Comparison of ENCODE assay signal across 9 cellular contexts in the genomic region with DNA sequence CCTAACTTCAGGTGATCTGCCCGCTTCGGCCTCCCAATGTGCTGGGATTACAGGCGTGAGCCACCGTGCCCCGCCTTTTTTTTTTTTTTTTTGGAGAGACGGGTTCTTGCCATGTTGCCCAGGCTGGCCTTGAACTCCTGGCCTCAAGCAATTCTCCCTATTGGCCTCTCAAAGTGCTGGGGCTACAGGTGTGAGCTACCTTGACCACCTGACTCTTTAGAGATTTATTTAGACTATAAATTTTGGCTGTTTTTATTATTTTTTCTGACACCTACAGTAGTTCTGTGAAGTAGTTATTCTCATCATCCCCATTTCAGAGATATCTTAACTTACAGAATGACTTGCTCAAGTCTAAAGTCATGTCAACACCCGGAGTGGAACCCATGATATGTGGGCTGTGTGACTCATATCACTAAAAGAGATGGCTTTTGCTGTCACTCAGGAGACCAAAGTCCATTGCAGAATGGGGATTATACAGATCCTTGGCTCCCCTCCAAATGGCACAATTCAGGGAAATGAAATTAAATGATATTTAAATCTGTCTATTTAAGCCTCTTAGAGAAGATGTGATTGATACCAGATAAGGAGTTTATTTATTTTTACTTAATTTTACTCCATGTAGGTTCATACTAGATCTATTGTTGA.
DNase-seq lines count a peak whose midpoint lies in the region; ATAC-seq and TF ChIP-seq lines count a peak whose summit lies in the region.
"Had no signal": no experiment of that assay in that cellular context is flagged by ENCODE, and none has a peak within 500 bp of the region (broad histone marks: within the 10 kb centered on the region; RNA-seq: fewer than 3 reads in every experiment).

No MANE protein-coding gene starts in this region.

- H3K9ac ChIP-seq in smooth muscle cell (ENCODE audit: low read depth): no peak overlapping the region
- H3K9ac ChIP-seq: BLaER1 had no signal

- peak overlapping the region; percentile 1 for H3K4me2 ChIP-seq in smooth muscle cell
- H3K4me2 ChIP-seq: BLaER1 had no signal

- DNase-seq in activated CD4-positive, alpha-beta T cell treated with anti-CD3 and anti-CD28 coated beads for 48 hours: peak; percentile 30
- no peak for DNase-seq in activated CD4-positive, alpha-beta T cell treated with anti-CD3 and anti-CD28 coated beads, Interleukin-2, amount 10 ng/mL, durations not matched to agents 24 days and 14 days
- DNase-seq in NCI-H82 treated with DMSO at 0.1 percent for 48 hours (lab: John Stamatoyannopoulos, UW; ENCODE audit: unreplicated experiment) (peak; percentile 66), smooth muscle cell (lab: John Stamatoyannopoulos, UW; ENCODE audit: unreplicated experiment) (no peak), progenitor cell of endocrine pancreas (ENCODE audit: low spot score, unreplicated experiment) (no peak), thyroid gland (no peak)

- no peaks in the 10 kb centered on the region for H3K9me3 Mint-ChIP-seq in activated CD4-positive, alpha-beta T cell treated with anti-CD3 and anti-CD28 coated beads, Interleukin-2, amount 10 ng/mL, durations not matched to agents 24 days and 14 days
- H3K9me3 Mint-ChIP-seq in progenitor cell of endocrine pancreas (ENCODE audit: low read depth): no peaks in the 10 kb centered on the region

- H3K27me3 ChIP-seq in smooth muscle cell (ENCODE audit: low read depth) (peaks cover 37% of the 10 kb centered on the region), gastroesophageal sphincter (no peaks in the 10 kb centered on the region), thyroid gland (no peaks in the 10 kb centered on the region)
- H3K27me3 ChIP-seq: BLaER1 had no signal

- H3K79me2 ChIP-seq in smooth muscle cell (ENCODE audit: low read depth): no peaks in the 10 kb centered on the region

- H2AFZ ChIP-seq in smooth muscle cell (ENCODE audit: low read depth): no peak overlapping the region

- TF ChIP-seq EP300 in gastroesophageal sphincter (IDR thresholded peaks at IDR 0.05): no peak

- no peak overlapping the region for H3K4me3 Mint-ChIP-seq in activated CD4-positive, alpha-beta T cell treated with anti-CD3 and anti-CD28 coated beads, Interleukin-2, amount 10 ng/mL, durations not matched to agents 24 days and 14 days
- H3K4me3 Mint-ChIP-seq in progenitor cell of endocrine pancreas (ENCODE audit: low read depth): no peak overlapping the region

- H3K27ac ChIP-seq in smooth muscle cell (ENCODE audit: low read depth): peak overlapping the region; percentile 40
- no peak overlapping the region for H3K27ac ChIP-seq in gastroesophageal sphincter
- no peak overlapping the region for H3K27ac ChIP-seq in thyroid gland
- H3K27ac ChIP-seq: BLaER1 had no signal

- intact Hi-C loops in activated CD4-positive, alpha-beta T cell treated with anti-CD3 and anti-CD28 coated beads, Interleukin-2, amount 10 ng/mL, durations not matched to agents 24 days and 14 days (cut with micrococcal nuclease): loop anchor here (5.0 to 10.0 kb wide), 2 partner anchors 52 to 149 kb away; a partner anchor contains a TSS
- intact Hi-C loops in thyroid gland (cut with DNase I): no loop called here

- H3K36me3 ChIP-seq in smooth muscle cell (ENCODE audit: low read depth) (no peaks in the 10 kb centered on the region), gastroesophageal sphincter (no peaks in the 10 kb centered on the region), thyroid gland (no peaks in the 10 kb centered on the region)
- H3K36me3 ChIP-seq: BLaER1 had no signal

- WGBS in smooth muscle cell (ENCODE audit: low lambda C conversion rate): 83% methylated on average over 7 of the region's 7 CpGs
- WGBS in gastroesophageal sphincter (ENCODE audit: low coverage in 1 of 2), 2 donors: 86% methylated on average over 7 of the region's 7 CpGs; no CpG with 5 or more reads in 1 of the 2 donors
- 90 to 94% methylated on average over 7 of the region's 7 CpGs for WGBS in thyroid gland, 2 donors

- no peaks in the 10 kb centered on the region for H4K20me1 ChIP-seq in smooth muscle cell (ENCODE audit: low read depth)
- H4K20me1 ChIP-seq: BLaER1 had no signal

- peaks cover 2% of the 10 kb centered on the region for H3K4me1 Mint-ChIP-seq in activated CD4-positive, alpha-beta T cell treated with anti-CD3 and anti-CD28 coated beads, Interleukin-2, amount 10 ng/mL, durations not matched to agents 24 days and 14 days
- H3K4me1 Mint-ChIP-seq in progenitor cell of endocrine pancreas (ENCODE audit: low read depth): no peaks in the 10 kb centered on the region

- H3F3A ChIP-seq in smooth muscle cell (ENCODE audit: low read depth): peaks cover 8% of the 10 kb centered on the region

- H3K27ac Mint-ChIP-seq in activated CD4-positive, alpha-beta T cell treated with anti-CD3 and anti-CD28 coated beads, Interleukin-2, amount 10 ng/mL, durations not matched to agents 24 days and 14 days: no peak overlapping the region
- no peak overlapping the region for H3K27ac Mint-ChIP-seq in progenitor cell of endocrine pancreas

- TF ChIP-seq POLR2A in gastroesophageal sphincter (IDR thresholded peaks at IDR 0.05): no peak
- TF ChIP-seq POLR2A in thyroid gland (IDR thresholded peaks at IDR 0.05): no peak

- H3K36me3 Mint-ChIP-seq in activated CD4-positive, alpha-beta T cell treated with anti-CD3 and anti-CD28 coated beads, Interleukin-2, amount 10 ng/mL, durations not matched to agents 24 days and 14 days (ENCODE audit: low read depth): no peaks in the 10 kb centered on the region
- H3K36me3 Mint-ChIP-seq in progenitor cell of endocrine pancreas (ENCODE audit: insufficient read depth): no peaks in the 10 kb centered on the region

- ATAC-seq in HG02623 (IDR thresholded peaks at IDR 0.05; ENCODE audit: unreplicated experiment) (peak; percentile 97), gastroesophageal sphincter (no peak)

- no peaks in the 10 kb centered on the region for H3K9me3 ChIP-seq in smooth muscle cell (replicated peaks; ENCODE audit: low read depth)
- H3K9me3 ChIP-seq in gastroesophageal sphincter: no peaks in the 10 kb centered on the region
- H3K9me3 ChIP-seq in thyroid gland: no peaks in the 10 kb centered on the region
- H3K9me3 ChIP-seq: BLaER1 had no signal

- H3K27me3 Mint-ChIP-seq in activated CD4-positive, alpha-beta T cell treated with anti-CD3 and anti-CD28 coated beads, Interleukin-2, amount 10 ng/mL, durations not matched to agents 24 days and 14 days: peaks cover 11% of the 10 kb centered on the region
- H3K27me3 Mint-ChIP-seq in progenitor cell of endocrine pancreas: peaks cover 3% of the 10 kb centered on the region

- H3K4me1 ChIP-seq in smooth muscle cell (ENCODE audit: low read depth) (no peaks in the 10 kb centered on the region), gastroesophageal sphincter (peaks cover 0 to 8% (median 0%) of the 10 kb centered on the region in 3 donors), thyroid gland (no peaks in the 10 kb centered on the region)
- H3K4me1 ChIP-seq: BLaER1 had no signal

- H3K4me3 ChIP-seq in smooth muscle cell: no peak overlapping the region
- no peak overlapping the region for H3K4me3 ChIP-seq in gastroesophageal sphincter
- H3K4me3 ChIP-seq in thyroid gland (replicated peaks in 1 of 3): no peak overlapping the region
- H3K4me3 ChIP-seq: BLaER1 had no signal

- TF ChIP-seq CTCF in smooth muscle cell (IDR thresholded peaks at IDR 0.05; ENCODE audit: borderline replicate concordance, insufficient read depth, poor library complexity, severe bottlenecking) (no peak), gastroesophageal sphincter (IDR thresholded peaks at IDR 0.05) (no peak), progenitor cell of endocrine pancreas (IDR thresholded peaks at IDR 0.05; ENCODE audit: unreplicated experiment) (no peak), thyroid gland (IDR thresholded peaks at IDR 0.05) (no peak)

Comparison
In these comparisons a context has a peak if more than half of its experiments do, and no peak if none do; other contexts are left out.
1. DNase-seq: peak in activated CD4-positive, alpha-beta T cell treated with anti-CD3 and anti-CD28 coated beads for 48 hours (single experiment) and NCI-H82 treated with DMSO at 0.1 percent for 48 hours (single experiment); none in activated CD4-positive, alpha-beta T cell treated with anti-CD3 and anti-CD28 coated beads, Interleukin-2, amount 10 ng/mL, durations not matched to agents 24 days and 14 days (single experiment), smooth muscle cell (single experiment), progenitor cell of endocrine pancreas (single experiment) and thyroid gland (0 of 2).